In genomic region chr11:35714882-35715612, GRCh38 we compare ENCODE assay signal across 8 cellular contexts. TPM values are rescaled to one million over a fixed set of nuclear protein-coding genes. Genes with fewer than 3 reads are reported as not detected.
A peak's percentile ranks its signal among the peaks of the same experiment; 100 is the strongest.
DNase-seq lines count a peak whose midpoint lies in the region; ATAC-seq and TF ChIP-seq lines count a peak whose summit lies in the region.

No MANE protein-coding gene starts in this region.

- H2AFZ ChIP-seq in smooth muscle cell (ENCODE audit: low read depth): no peak overlapping the region

- no peak overlapping the region for H3K9ac ChIP-seq in smooth muscle cell (ENCODE audit: low read depth)

- H3K4me3 ChIP-seq in GM06990 (replicated peaks; ENCODE audit: low read depth, low read length) (no peak overlapping the region), right lobe of liver (no peak overlapping the region), smooth muscle cell (no peak overlapping the region)

- H3K36me3 ChIP-seq in GM06990 (ENCODE audit: control insufficient read depth, insufficient read depth, low read length): no peaks in the 10 kb centered on the region
- H3K36me3 ChIP-seq in right lobe of liver: no peaks in the 10 kb centered on the region
- H3K36me3 ChIP-seq in smooth muscle cell (ENCODE audit: low read depth): no peaks in the 10 kb centered on the region

- DNase-seq in GM06990 (ENCODE audit: extremely low read depth, insufficient read length) (peak; percentile 48), head of caudate nucleus (peak in 40 of 42 donors; percentile 6 to 82 (median 48)), right lobe of liver (no peak), smooth muscle cell (lab: John Stamatoyannopoulos, UW; ENCODE audit: unreplicated experiment) (no peak), MCF 10A (ENCODE audit: unreplicated experiment) (no peak)
- no peak for DNase-seq in NK-92 treated with Interleukin-12 subunit alpha and Interleukin-12 subunit beta, amount 100 ng/mL, for 24 hours (lab: John Stamatoyannopoulos, UW)

- H3K9me3 Mint-ChIP-seq in MCF 10A (ENCODE audit: unreplicated experiment): no peaks in the 10 kb centered on the region

- TF ChIP-seq CTCF in GM06990 (IDR thresholded peaks at IDR 0.05; ENCODE audit: insufficient read depth, low read length, poor library complexity, severe bottlenecking): no peak
- no peak for TF ChIP-seq CTCF in right lobe of liver (IDR thresholded peaks at IDR 0.05)
- TF ChIP-seq CTCF in smooth muscle cell (IDR thresholded peaks at IDR 0.05; ENCODE audit: borderline replicate concordance, insufficient read depth, poor library complexity, severe bottlenecking): no peak
- no peak for TF ChIP-seq CTCF in MCF 10A (IDR thresholded peaks at IDR 0.05; ENCODE audit: unreplicated experiment)

- CTCF ChIA-PET in MCF 10A (lab: Yijun Ruan, JAX): interaction anchor here (1.2 kb wide), 1 partner anchor 550 kb away, joined by 4 read pairs; no protein-coding TSS in a partner anchor

- peaks cover 74% of the 10 kb centered on the region for H3K79me2 ChIP-seq in smooth muscle cell (ENCODE audit: low read depth)

- no peak overlapping the region for H3K27ac Mint-ChIP-seq in MCF 10A (ENCODE audit: low read depth, unreplicated experiment)

- peaks cover 17% of the 10 kb centered on the region for H3K4me1 Mint-ChIP-seq in MCF 10A (ENCODE audit: insufficient read depth, unreplicated experiment)

- no peaks in the 10 kb centered on the region for H3K27me3 Mint-ChIP-seq in MCF 10A (ENCODE audit: insufficient read depth, unreplicated experiment)

- H3K9me3 ChIP-seq in right lobe of liver (no peaks in the 10 kb centered on the region), smooth muscle cell (replicated peaks; ENCODE audit: low read depth) (no peaks in the 10 kb centered on the region)

- H3K36me3 Mint-ChIP-seq in MCF 10A (ENCODE audit: insufficient read depth, unreplicated experiment): peaks cover 6% of the 10 kb centered on the region

- peaks cover 0 to 13% (median 0%) of the 10 kb centered on the region in 4 donors for H3K4me1 ChIP-seq in right lobe of liver
- no peaks in the 10 kb centered on the region for H3K4me1 ChIP-seq in smooth muscle cell (ENCODE audit: low read depth)

- intact Hi-C loops in head of caudate nucleus (cut with DNase I) (no loop called here), right lobe of liver (cut with DNase I) (no loop called here), MCF 10A (cut with micrococcal nuclease) (no loop called here)

- no TSS peak for BruUV-seq in MCF 10A (replicated peaks; lab: Mats Ljungman, UMichigan)

- H3K27ac ChIP-seq in right lobe of liver: no peak overlapping the region
- no peak overlapping the region for H3K27ac ChIP-seq in smooth muscle cell (ENCODE audit: low read depth)

- POLR2A ChIA-PET in MCF 10A (lab: Yijun Ruan, JAX): no interaction called here

- ATAC-seq in GM21381 (IDR thresholded peaks at IDR 0.05; ENCODE audit: unreplicated experiment) (peak; percentile 87), HG03469 (IDR thresholded peaks at IDR 0.05; ENCODE audit: unreplicated experiment) (peak; percentile 84), right lobe of liver (no peak)

- WGBS in right lobe of liver (ENCODE audit: insufficient coverage, low coverage, low lambda C conversion rate, missing lambda C conversion rate): 93% methylated on average over 2 of the region's 3 CpGs
- 84% methylated on average over 3 of the region's 3 CpGs for WGBS in smooth muscle cell (ENCODE audit: low lambda C conversion rate)

- H3K4me3 Mint-ChIP-seq in MCF 10A (ENCODE audit: unreplicated experiment): no peak overlapping the region

- no peak overlapping the region for H3K4me2 ChIP-seq in smooth muscle cell

- H3F3A ChIP-seq in smooth muscle cell (ENCODE audit: low read depth): no peaks in the 10 kb centered on the region

- no peaks in the 10 kb centered on the region for H3K27me3 ChIP-seq in GM06990 (replicated peaks; ENCODE audit: control insufficient read depth, insufficient read depth, low read length)
- no peaks in the 10 kb centered on the region for H3K27me3 ChIP-seq in right lobe of liver
- no peaks in the 10 kb centered on the region for H3K27me3 ChIP-seq in smooth muscle cell (ENCODE audit: low read depth)

- TF ChIP-seq POLR2A in right lobe of liver (IDR thresholded peaks at IDR 0.05): no peak

- peaks cover 100% of the 10 kb centered on the region for H4K20me1 ChIP-seq in smooth muscle cell (ENCODE audit: low read depth)

RNA-seq across cellular contexts. Expression of gene TRIM44, which starts 52.5 kb away (rescaled TPM):
- 10 to 100 TPM; 13.9 to 37.1 (median 31.9) TPM for total RNA-seq in right lobe of liver
- total RNA-seq in smooth muscle cell: 20.9 and 29.7 TPM in 2 replicates
- 32.9 and 36.7 TPM in 2 replicates for polyA plus RNA-seq in smooth muscle cell
- 98.5 and 103 TPM in 2 replicates for total RNA-seq in MCF 10A (2022)

Comparison
In these comparisons a context has a peak if more than half of its experiments do, and no peak if none do; other contexts are left out.
1. DNase-seq: peak in GM06990 (single experiment) and head of caudate nucleus (40 of 42); none in right lobe of liver (0 of 3), smooth muscle cell (single experiment), MCF 10A (single experiment) and NK-92 treated with Interleukin-12 subunit alpha and Interleukin-12 subunit beta, amount 100 ng/mL, for 24 hours (single experiment).
2. ATAC-seq: peak in GM21381 (single experiment) and HG03469 (single experiment); none in right lobe of liver (0 of 4).